ENCODE assay signal across 15 cellular contexts in the genomic region with DNA sequence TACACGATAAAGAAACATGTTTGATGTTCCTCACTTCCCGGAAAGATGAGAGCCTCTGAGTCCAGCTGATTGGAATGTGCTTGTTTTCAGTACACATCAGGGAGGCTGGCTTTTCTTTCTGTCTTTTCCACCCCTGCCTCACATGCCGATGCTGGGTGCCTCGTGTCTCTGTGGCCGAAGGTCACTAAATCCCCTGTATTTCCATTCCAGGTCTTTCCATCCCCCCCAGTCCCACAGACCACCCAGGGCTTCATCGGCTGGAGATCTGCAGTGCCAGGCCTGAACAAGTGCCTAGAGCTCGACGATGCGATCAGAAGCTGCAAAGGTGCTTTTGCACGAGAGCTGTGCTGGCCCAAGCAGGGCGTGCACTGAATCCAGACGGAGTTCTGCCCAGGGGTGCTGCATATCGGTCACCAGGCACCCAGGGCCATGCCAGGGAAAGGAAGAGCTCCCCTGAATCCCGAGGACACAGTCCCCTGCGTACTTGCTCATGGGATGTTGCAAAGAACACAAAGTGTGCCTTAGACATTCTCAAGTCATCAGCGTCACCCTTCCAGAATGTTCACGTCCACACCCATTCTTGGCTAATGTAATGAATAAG.
DNase-seq lines count a peak whose midpoint lies in the region; ATAC-seq and TF ChIP-seq lines count a peak whose summit lies in the region.
"Had no signal": no experiment of that assay in that cellular context is flagged by ENCODE, and none has a peak within 500 bp of the region (broad histone marks: within the 10 kb centered on the region; RNA-seq: fewer than 3 reads in every experiment).

No MANE protein-coding gene starts in this region.

- H3K79me1 ChIP-seq in mesendoderm (ENCODE audit: low read length): no peaks in the 10 kb centered on the region

- no peak overlapping the region for H3K4ac ChIP-seq in mesendoderm (ENCODE audit: low read depth, low read length)

- BruUV-seq in PC-3 (replicated peaks; lab: Mats Ljungman, UMichigan): no TSS peak

- no peak overlapping the region for H2BK5ac ChIP-seq in mesendoderm (ENCODE audit: low read length)

- H3K27ac ChIP-seq in PC-3 (ENCODE audit: low read length) (no peak overlapping the region), mesendoderm (ENCODE audit: low read depth, low read length) (no peak overlapping the region)

- H3K27me3 ChIP-seq in PC-3 (ENCODE audit: low read length) (no peaks in the 10 kb centered on the region), mesendoderm (ENCODE audit: insufficient read depth, low read length, poor library complexity) (no peaks in the 10 kb centered on the region)

- H3K23ac ChIP-seq in mesendoderm (ENCODE audit: low read length): no peak overlapping the region

- H3K9me3 ChIP-seq in PC-3 (ENCODE audit: low read length): no peaks in the 10 kb centered on the region

- POLR2A ChIA-PET in PC-3 (lab: Charles Lee; ENCODE audit: unreplicated experiment): no interaction called here

- no peak overlapping the region for H2BK120ac ChIP-seq in mesendoderm (ENCODE audit: low read depth, low read length)

- H3K36me3 ChIP-seq in PC-3 (ENCODE audit: low read depth, low read length) (no peaks in the 10 kb centered on the region), mesendoderm (ENCODE audit: control insufficient read depth, insufficient read depth, low read length) (no peaks in the 10 kb centered on the region)

- no peak overlapping the region for H3K56ac ChIP-seq in mesendoderm (ENCODE audit: low read length)

- H3K4me1 ChIP-seq in PC-3 (ENCODE audit: insufficient read depth, low read length): peaks cover 8% of the 10 kb centered on the region; the same call in 1 of the 2 replicates
- H3K4me1 ChIP-seq in mesendoderm (ENCODE audit: control insufficient read depth, low read depth, low read length): no peaks in the 10 kb centered on the region

- no peak overlapping the region for H2AFZ ChIP-seq in PC-3 (ENCODE audit: low read length)

- H3K4me3 ChIP-seq in PC-3 (ENCODE audit: low read length): no peak overlapping the region
- H3K4me3 ChIP-seq in mesendoderm (ENCODE audit: low read length): no peak overlapping the region

- no peak overlapping the region for H3K18ac ChIP-seq in mesendoderm (ENCODE audit: low read length)

- H3K4me2 ChIP-seq in PC-3 (ENCODE audit: low read length) (no peak overlapping the region), mesendoderm (ENCODE audit: low read length) (no peak overlapping the region)

- CTCF ChIA-PET in PC-3 (lab: Charles Lee): no interaction called here

- H2BK15ac ChIP-seq in mesendoderm (replicated peaks; ENCODE audit: low read depth): no peak overlapping the region

- ATAC-seq in PC-3: no peak
- ATAC-seq in GM21423 (IDR thresholded peaks at IDR 0.05; ENCODE audit: unreplicated experiment): no peak

- DNase-seq in EH (ENCODE audit: low read depth) (peak; percentile 74), PC-3 (peak; percentile 48), fibroblast of peridontal ligament (ENCODE audit: extremely low read depth) (peak; percentile 38), renal cortical epithelial cell (ENCODE audit: low read depth) (peak; percentile 3), retina (no peak), mesendoderm (no peak)
- DNase-seq in activated effector memory CD4-positive, alpha-beta T cell treated with Interleukin-2 at 50 U/mL for 16 hours: no peak
- DNase-seq: activated CD4-positive, alpha-beta T cell treated with anti-CD3 and anti-CD28 coated beads, Interleukin-2, amount 50 U/mL, for 1 hour; activated T-cell treated with anti-CD3 and anti-CD28 coated beads, Interleukin-2, amount 50 U/mL, for 24 hours; cerebellar nuclear complex; hypothalamus; NCI-H1930; NCI-H524; stimulated activated CD4-positive, alpha-beta T cell treated with anti-CD3 and anti-CD28 coated beads, Interleukin-15, amount 100 ng/mL, for 24 hours had no signal

- H3K79me2 ChIP-seq in PC-3 (ENCODE audit: low read length): no peaks in the 10 kb centered on the region
- no peaks in the 10 kb centered on the region for H3K79me2 ChIP-seq in mesendoderm (ENCODE audit: control insufficient read depth, insufficient read depth, low read length)

- no peaks in the 10 kb centered on the region for H3K9me2 ChIP-seq in PC-3 (replicated peaks; ENCODE audit: low read length)

- intact Hi-C loops in PC-3 (cut with micrococcal nuclease): no loop called here

- WGBS in mesendoderm (ENCODE audit: extremely low coverage, insufficient coverage, low lambda C conversion rate): no CpG with 5 or more reads among the region's 17 CpGs

- no peak overlapping the region for H4K8ac ChIP-seq in mesendoderm (ENCODE audit: low read depth, low read length)

- no peak for TF ChIP-seq CTCF in PC-3 (conservative IDR thresholded peaks at IDR 0.05; ENCODE audit: low read depth, low read length)

- H4K5ac ChIP-seq in mesendoderm (ENCODE audit: low read length): no peak overlapping the region

- H3K9ac ChIP-seq in PC-3 (ENCODE audit: low read length): no peak overlapping the region
- H3K9ac ChIP-seq in mesendoderm (ENCODE audit: low read length): no peak overlapping the region

- no peaks in the 10 kb centered on the region for H3F3A ChIP-seq in PC-3 (ENCODE audit: low read length, unreplicated experiment)

- no peak overlapping the region for H2AK5ac ChIP-seq in mesendoderm (ENCODE audit: low read length)

- no peaks in the 10 kb centered on the region for H4K20me1 ChIP-seq in PC-3 (ENCODE audit: low read length)

Comparison
In these comparisons a context has a peak if more than half of its experiments do, and no peak if none do; other contexts are left out.
1. DNase-seq: peak in EH (single experiment), PC-3 (single experiment), fibroblast of peridontal ligament (single experiment) and renal cortical epithelial cell (single experiment); none in retina (single experiment), mesendoderm (single experiment) and activated effector memory CD4-positive, alpha-beta T cell treated with Interleukin-2 at 50 U/mL for 16 hours (single experiment).